In the genomic region with DNA sequence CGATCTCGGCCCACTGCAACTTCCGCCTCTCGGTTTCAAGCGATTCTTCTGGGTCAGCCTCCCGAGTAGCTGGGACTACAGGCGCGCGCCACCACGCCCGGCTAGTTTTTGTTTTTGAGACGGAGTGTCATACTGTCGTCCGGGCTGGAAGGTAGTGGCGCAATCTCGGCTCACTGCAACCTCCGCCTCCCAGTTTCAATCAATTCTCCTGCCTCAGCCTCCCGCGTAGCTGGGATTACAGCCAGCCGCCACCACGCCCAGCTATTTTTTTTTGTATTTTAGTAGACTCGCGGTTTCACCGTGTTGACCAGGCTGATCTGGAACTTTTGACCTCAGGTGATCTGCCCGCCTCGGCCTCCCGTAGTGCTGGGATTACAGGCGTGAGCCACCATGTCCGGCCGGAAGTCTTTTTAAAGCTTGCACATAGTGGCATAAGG, we compare ENCODE assay signal across 8 cellular contexts. TPM values are rescaled to one million over a fixed set of nuclear protein-coding genes. Genes with fewer than 3 reads are reported as not detected.
DNase-seq lines count a peak whose midpoint lies in the region; ATAC-seq lines count a peak whose summit lies in the region.
"Had no signal": no experiment of that assay in that cellular context is flagged by ENCODE, and none has a peak within 500 bp of the region (broad histone marks: within the 10 kb centered on the region; RNA-seq: fewer than 3 reads in every experiment).

No MANE protein-coding gene starts in this region.

- H3K9ac ChIP-seq in HUES6 (ENCODE audit: low read length) (peak overlapping the region; percentile 97), iPS-18a (ENCODE audit: low read length) (peak overlapping the region; percentile 87)

- H3K9me3 ChIP-seq in HUES6 (ENCODE audit: control insufficient read depth, insufficient read depth, low read depth, low read length) (no peaks in the 10 kb centered on the region), iPS-18a (ENCODE audit: control insufficient read depth, low read depth, low read length) (no peaks in the 10 kb centered on the region)

- no peaks in the 10 kb centered on the region for H3K27me3 Mint-ChIP-seq in activated CD8-positive, alpha-beta T cell treated with anti-CD3 and anti-CD28 coated beads, Interleukin-2, amount 10 ng/mL, durations not matched to agents 7 days and 5 days (ENCODE audit: low read depth)

- CTCF ChIA-PET in activated CD8-positive, alpha-beta T cell treated with anti-CD3 and anti-CD28 coated beads, Interleukin-2, amount 10 ng/mL, durations not matched to agents 7 days and 5 days (lab: Charles Lee): no interaction called here

- no peak for DNase-seq in activated CD8-positive, alpha-beta T cell treated with anti-CD3 and anti-CD28 coated beads, Interleukin-2, amount 10 ng/mL, durations not matched to agents 7 days and 5 days
- DNase-seq in stimulated activated effector memory CD8-positive, alpha-beta T cell treated with anti-CD3 and anti-CD28 coated beads, Interleukin-12 subunit alpha, Interleukin-12 subunit beta, amount 100 ng/mL, for 72 hours (ENCODE audit: low spot score in 2 of 2): no peak
- no peak for DNase-seq in stimulated activated CD4-positive, alpha-beta T cell treated with anti-CD3 and anti-CD28 coated beads, Interleukin-4, amount 100 ng/mL, for 1 hour
- DNase-seq in RKO (ENCODE audit: low spot score): no peak
- DNase-seq: stimulated activated CD4-positive, alpha-beta T cell treated with anti-CD3 and anti-CD28 coated beads, Interleukin-2, amount 100 ng/mL, for 48 hours had no signal

- peak overlapping the region; percentile 78 for H3K4me3 ChIP-seq in HUES6 (ENCODE audit: low read depth, low read length)
- H3K4me3 ChIP-seq in iPS-18a (ENCODE audit: low read length): peak overlapping the region; percentile 90

- peak overlapping the region; percentile 82 for H3K4me3 Mint-ChIP-seq in activated CD8-positive, alpha-beta T cell treated with anti-CD3 and anti-CD28 coated beads, Interleukin-2, amount 10 ng/mL, durations not matched to agents 7 days and 5 days
- peak overlapping the region; percentile 80 for H3K4me3 Mint-ChIP-seq in stimulated activated effector memory CD8-positive, alpha-beta T cell treated with anti-CD3 and anti-CD28 coated beads, Interleukin-12 subunit alpha, Interleukin-12 subunit beta, amount 100 ng/mL, for 72 hours

- POLR2A ChIA-PET in activated CD8-positive, alpha-beta T cell treated with anti-CD3 and anti-CD28 coated beads, Interleukin-2, amount 10 ng/mL, durations not matched to agents 7 days and 5 days (lab: Charles Lee): no interaction called here

- H3K9me3 Mint-ChIP-seq in activated CD8-positive, alpha-beta T cell treated with anti-CD3 and anti-CD28 coated beads, Interleukin-2, amount 10 ng/mL, durations not matched to agents 7 days and 5 days (ENCODE audit: insufficient read depth): no peaks in the 10 kb centered on the region
- no peaks in the 10 kb centered on the region for H3K9me3 Mint-ChIP-seq in stimulated activated effector memory CD8-positive, alpha-beta T cell treated with anti-CD3 and anti-CD28 coated beads, Interleukin-12 subunit alpha, Interleukin-12 subunit beta, amount 100 ng/mL, for 72 hours

- peaks cover 53% of the 10 kb centered on the region for H3K4me1 Mint-ChIP-seq in activated CD8-positive, alpha-beta T cell treated with anti-CD3 and anti-CD28 coated beads, Interleukin-2, amount 10 ng/mL, durations not matched to agents 7 days and 5 days (ENCODE audit: low read depth)
- peaks cover 57% of the 10 kb centered on the region for H3K4me1 Mint-ChIP-seq in stimulated activated effector memory CD8-positive, alpha-beta T cell treated with anti-CD3 and anti-CD28 coated beads, Interleukin-12 subunit alpha, Interleukin-12 subunit beta, amount 100 ng/mL, for 72 hours

- H3K36me3 Mint-ChIP-seq in activated CD8-positive, alpha-beta T cell treated with anti-CD3 and anti-CD28 coated beads, Interleukin-2, amount 10 ng/mL, durations not matched to agents 7 days and 5 days (ENCODE audit: low read depth): peaks cover 41% of the 10 kb centered on the region
- peaks cover 64% of the 10 kb centered on the region for H3K36me3 Mint-ChIP-seq in stimulated activated effector memory CD8-positive, alpha-beta T cell treated with anti-CD3 and anti-CD28 coated beads, Interleukin-12 subunit alpha, Interleukin-12 subunit beta, amount 100 ng/mL, for 72 hours

- no peak overlapping the region for H3K27ac ChIP-seq in HUES6 (ENCODE audit: low read depth, low read length)
- H3K27ac ChIP-seq in iPS-18a (ENCODE audit: low read length): no peak overlapping the region

- no peak for ATAC-seq in activated CD8-positive, alpha-beta T cell treated with anti-CD3 and anti-CD28 coated beads, Interleukin-2, amount 10 ng/mL, durations not matched to agents 7 days and 5 days
- no peak for ATAC-seq in stimulated activated effector memory CD8-positive, alpha-beta T cell treated with anti-CD3 and anti-CD28 coated beads, Interleukin-12 subunit alpha, Interleukin-12 subunit beta, amount 100 ng/mL, for 72 hours
- no peak for ATAC-seq in HG03108 (IDR thresholded peaks at IDR 0.05; ENCODE audit: unreplicated experiment)

- H3K27ac Mint-ChIP-seq in activated CD8-positive, alpha-beta T cell treated with anti-CD3 and anti-CD28 coated beads, Interleukin-2, amount 10 ng/mL, durations not matched to agents 7 days and 5 days: peak overlapping the region; percentile 28
- H3K27ac Mint-ChIP-seq in stimulated activated effector memory CD8-positive, alpha-beta T cell treated with anti-CD3 and anti-CD28 coated beads, Interleukin-12 subunit alpha, Interleukin-12 subunit beta, amount 100 ng/mL, for 72 hours: peak overlapping the region; percentile 92

- H3K4me1 ChIP-seq in HUES6 (ENCODE audit: control insufficient read depth, insufficient read depth, low read length): peaks cover 15% of the 10 kb centered on the region
- H3K4me1 ChIP-seq in iPS-18a (ENCODE audit: control insufficient read depth, low read depth, low read length): peaks cover 10% of the 10 kb centered on the region

- H3K36me3 ChIP-seq in HUES6 (ENCODE audit: control insufficient read depth, insufficient read depth, low read length): peaks cover 24% of the 10 kb centered on the region
- H3K36me3 ChIP-seq in iPS-18a (ENCODE audit: control insufficient read depth, low read depth, low read length): peaks cover 28% of the 10 kb centered on the region

- no peaks in the 10 kb centered on the region for H3K27me3 ChIP-seq in HUES6 (ENCODE audit: control insufficient read depth, insufficient read depth, low read length)
- peaks cover 11% of the 10 kb centered on the region for H3K27me3 ChIP-seq in iPS-18a (ENCODE audit: control insufficient read depth, insufficient read depth, low read length)

RNA-seq across cellular contexts. Expression of a gene that starts 1.2 kb away (rescaled TPM):
- 10 to 100 TPM; 36.9 to 44.7 TPM for total RNA-seq in activated CD8-positive, alpha-beta T cell treated with anti-CD3 and anti-CD28 coated beads, Interleukin-2, amount 10 ng/mL, durations not matched to agents 7 days and 5 days
